Comparison of ENCODE assay signal across 11 cellular contexts in genomic region chr1:87869563-87869962, GRCh38.
DNase-seq lines count a peak whose midpoint lies in the region; ATAC-seq and TF ChIP-seq lines count a peak whose summit lies in the region.
"Had no signal": no experiment of that assay in that cellular context is flagged by ENCODE, and none has a peak within 500 bp of the region (broad histone marks: within the 10 kb centered on the region; RNA-seq: fewer than 3 reads in every experiment).

No MANE protein-coding gene starts in this region.

- H3K27ac Mint-ChIP-seq in CD14-positive monocyte = peak overlapping the region; percentile 89 to 96 (median 94)
- no peak overlapping the region for H3K27ac Mint-ChIP-seq in activated CD4-positive, alpha-beta T cell treated with anti-CD3 and anti-CD28 coated beads for 36 hours
- H3K27ac Mint-ChIP-seq: activated naive CD4-positive, alpha-beta T cell treated with anti-CD3 and anti-CD28 coated beads, Interleukin-2, amount 50 U/mL, for 24 hours had no signal

- no peak overlapping the region for H3K4me3 ChIP-seq in Loucy (ENCODE audit: low read length, poor library complexity, severe bottlenecking)
- H3K4me3 ChIP-seq in mammary epithelial cell (replicated peaks in 1 of 3; ENCODE audit: insufficient read depth in 1 of 3, low read depth in 2 of 3, low read length in 3 of 3) = no peak overlapping the region
- H3K4me3 ChIP-seq: testis had no signal

- H3K27me3 ChIP-seq in Loucy (ENCODE audit: insufficient read depth, low read length, poor library complexity, severe bottlenecking) = no peaks in the 10 kb centered on the region
- H3K27me3 ChIP-seq in mammary epithelial cell (ENCODE audit: insufficient read depth, low read length) = no peaks in the 10 kb centered on the region
- H3K27me3 ChIP-seq: testis had no signal

- no TSS peak for BruUV-seq in mammary epithelial cell (replicated peaks; lab: Mats Ljungman, UMichigan)

- peaks cover 0 to 10% (median 6%) of the 10 kb centered on the region in 7 donors for H3K9me3 Mint-ChIP-seq in CD14-positive monocyte
- H3K9me3 Mint-ChIP-seq in activated CD4-positive, alpha-beta T cell treated with anti-CD3 and anti-CD28 coated beads for 36 hours (ENCODE audit: low read depth) = peaks cover 8% of the 10 kb centered on the region

- peak overlapping the region; percentile 27 for H3K27ac ChIP-seq in mammary epithelial cell (ENCODE audit: insufficient read depth, low read depth, low read length)
- H3K27ac ChIP-seq: testis had no signal

- POLR2A ChIA-PET in activated CD4-positive, alpha-beta T cell treated with anti-CD3 and anti-CD28 coated beads for 36 hours (lab: Charles Lee) = no interaction called here

- dilution Hi-C loops in mammary epithelial cell (cut with HindIII; ENCODE audit: low sequenced_read_pairs) = no loop called here

- H3K79me2 ChIP-seq in Loucy (ENCODE audit: insufficient read depth, low read length) (no peaks in the 10 kb centered on the region), mammary epithelial cell (ENCODE audit: insufficient read depth, low read length) (no peaks in the 10 kb centered on the region)

- DNase-seq in CD14-positive monocyte (ENCODE audit: low spot score) = peak; percentile 41
- peak; percentile 84 for DNase-seq in mammary epithelial cell
- peak; percentile 24 for DNase-seq in medulla oblongata (ENCODE audit: extremely low spot score)
- no peak for DNase-seq in anterior cingulate cortex (lab: John Stamatoyannopoulos, UW)
- DNase-seq in ureter (ENCODE audit: low spot score) = no peak
- no peak for DNase-seq in activated CD4-positive, alpha-beta T cell treated with anti-CD3 and anti-CD28 coated beads for 36 hours
- DNase-seq: NCI-H526 treated with DMSO at 0.1 percent for 48 hours, testis had no signal

- peaks cover 8% of the 10 kb centered on the region; the same call in 1 of the 2 replicates for H3F3A ChIP-seq in Loucy (ENCODE audit: low read depth)

- H3K9ac ChIP-seq in Loucy (ENCODE audit: low read depth, low read length, poor library complexity, severe bottlenecking) (no peak overlapping the region), mammary epithelial cell (ENCODE audit: insufficient read depth, low read length) (no peak overlapping the region)

- H3K36me3 Mint-ChIP-seq in CD14-positive monocyte = peaks cover 0 to 2% of the 10 kb centered on the region in 2 donors
- peaks cover 2% of the 10 kb centered on the region for H3K36me3 Mint-ChIP-seq in activated CD4-positive, alpha-beta T cell treated with anti-CD3 and anti-CD28 coated beads for 36 hours (ENCODE audit: low read depth)
- H3K36me3 Mint-ChIP-seq: activated naive CD4-positive, alpha-beta T cell treated with anti-CD3 and anti-CD28 coated beads, Interleukin-2, amount 50 U/mL, for 24 hours had no signal

- peaks cover 15% of the 10 kb centered on the region; the same call in 1 of the 2 replicates for H3K9me3 ChIP-seq in Loucy (ENCODE audit: insufficient read depth, low read depth, low read length)
- no peaks in the 10 kb centered on the region for H3K9me3 ChIP-seq in mammary epithelial cell (replicated peaks; ENCODE audit: insufficient read depth, low read length)
- H3K9me3 ChIP-seq: testis had no signal

- H3K4me2 ChIP-seq in Loucy (ENCODE audit: low read depth, low read length, poor library complexity, severe bottlenecking) = no peak overlapping the region
- H3K4me2 ChIP-seq in mammary epithelial cell (ENCODE audit: insufficient read depth, low read depth, low read length) = peak overlapping the region; percentile 56

- H3K27me3 Mint-ChIP-seq in CD14-positive monocyte (ENCODE audit: low read depth in 3 of 3) = peaks cover 0 to 2% (median 0%) of the 10 kb centered on the region in 3 donors
- peaks cover 2% of the 10 kb centered on the region for H3K27me3 Mint-ChIP-seq in activated CD4-positive, alpha-beta T cell treated with anti-CD3 and anti-CD28 coated beads for 36 hours
- H3K27me3 Mint-ChIP-seq: activated naive CD4-positive, alpha-beta T cell treated with anti-CD3 and anti-CD28 coated beads, Interleukin-2, amount 50 U/mL, for 24 hours had no signal

- no peaks in the 10 kb centered on the region for H3K9me2 ChIP-seq in Loucy (replicated peaks; ENCODE audit: low read depth, low read length)

- H3K4me1 Mint-ChIP-seq in CD14-positive monocyte = peaks cover 37% of the 10 kb centered on the region
- H3K4me1 Mint-ChIP-seq in activated CD4-positive, alpha-beta T cell treated with anti-CD3 and anti-CD28 coated beads for 36 hours = peaks cover 3% of the 10 kb centered on the region

- in situ Hi-C loops in mammary epithelial cell (cut with MboI; ENCODE audit: low sequenced_read_pairs in 2 of 2) = no loop called here

- H3K4me1 ChIP-seq in Loucy (ENCODE audit: insufficient read depth, low read length, poor library complexity, severe bottlenecking) = peaks cover 49% of the 10 kb centered on the region
- peaks cover 4% of the 10 kb centered on the region for H3K4me1 ChIP-seq in mammary epithelial cell (ENCODE audit: insufficient read depth, low read length)
- H3K4me1 ChIP-seq: testis had no signal

- peak overlapping the region; percentile 37; the same call in 1 of the 2 replicates for H2AFZ ChIP-seq in Loucy (ENCODE audit: low read length)
- peak overlapping the region; percentile 86 for H2AFZ ChIP-seq in mammary epithelial cell (ENCODE audit: low read depth, low read length)

- 65% methylated on average over 1 of the region's 1 CpG for WGBS in mammary epithelial cell (ENCODE audit: low coverage, missing lambda C conversion rate)

- CTCF ChIA-PET in mammary epithelial cell (lab: Charles Lee; ENCODE audit: low non-redundant PET) = no interaction called here
- CTCF ChIA-PET in activated CD4-positive, alpha-beta T cell treated with anti-CD3 and anti-CD28 coated beads for 36 hours (lab: Charles Lee) = no interaction called here

- peak overlapping the region in 1 of 2 donors; percentile 86 for H3K4me3 Mint-ChIP-seq in CD14-positive monocyte
- H3K4me3 Mint-ChIP-seq in activated CD4-positive, alpha-beta T cell treated with anti-CD3 and anti-CD28 coated beads for 36 hours = no peak overlapping the region
- H3K4me3 Mint-ChIP-seq: activated naive CD4-positive, alpha-beta T cell treated with anti-CD3 and anti-CD28 coated beads, Interleukin-2, amount 50 U/mL, for 24 hours had no signal

- no peak for ATAC-seq in GM18502 (IDR thresholded peaks at IDR 0.05; ENCODE audit: poor library complexity, unreplicated experiment)
- ATAC-seq in activated CD4-positive, alpha-beta T cell treated with anti-CD3 and anti-CD28 coated beads for 36 hours = no peak

- no peaks in the 10 kb centered on the region for H4K20me1 ChIP-seq in Loucy (ENCODE audit: insufficient read depth, low read length, poor library complexity, severe bottlenecking)
- no peaks in the 10 kb centered on the region for H4K20me1 ChIP-seq in mammary epithelial cell (ENCODE audit: insufficient read depth, low read length)

- intact Hi-C loops in CD14-positive monocyte (cut with micrococcal nuclease) = no loop called here
- intact Hi-C loops in mammary epithelial cell (cut with micrococcal nuclease) = loop anchor here (5.0 kb wide), 1 partner anchor 88 kb away; no protein-coding TSS in a partner anchor
- intact Hi-C loops in activated CD4-positive, alpha-beta T cell treated with anti-CD3 and anti-CD28 coated beads for 36 hours (cut with DNase I, micrococcal nuclease) = no loop called here

- H3K36me3 ChIP-seq in Loucy (ENCODE audit: insufficient read depth, low read length) (no peaks in the 10 kb centered on the region), mammary epithelial cell (ENCODE audit: insufficient read depth, low read length) (no peaks in the 10 kb centered on the region)

- TF ChIP-seq CTCF in CD14-positive monocyte (IDR thresholded peaks at IDR 0.05) (no peak), Loucy (conservative IDR thresholded peaks at IDR 0.05; ENCODE audit: low read length) (no peak), mammary epithelial cell (conservative IDR thresholded peaks at IDR 0.05 in 1 of 2, IDR thresholded peaks at IDR 0.05 in 1 of 2; ENCODE audit: extremely low read depth in 1 of 2, insufficient read depth in 1 of 2, low read depth in 1 of 2, low read length in 2 of 2) (no peak)

Comparison
In these comparisons a context has a peak if more than half of its experiments do, and no peak if none do; other contexts are left out.
1. DNase-seq: peak in CD14-positive monocyte (single experiment), mammary epithelial cell (single experiment) and medulla oblongata (single experiment); none in anterior cingulate cortex (0 of 58), ureter (single experiment) and activated CD4-positive, alpha-beta T cell treated with anti-CD3 and anti-CD28 coated beads for 36 hours (single experiment).